ENCODE assay signal across 17 cellular contexts in the genomic region with DNA sequence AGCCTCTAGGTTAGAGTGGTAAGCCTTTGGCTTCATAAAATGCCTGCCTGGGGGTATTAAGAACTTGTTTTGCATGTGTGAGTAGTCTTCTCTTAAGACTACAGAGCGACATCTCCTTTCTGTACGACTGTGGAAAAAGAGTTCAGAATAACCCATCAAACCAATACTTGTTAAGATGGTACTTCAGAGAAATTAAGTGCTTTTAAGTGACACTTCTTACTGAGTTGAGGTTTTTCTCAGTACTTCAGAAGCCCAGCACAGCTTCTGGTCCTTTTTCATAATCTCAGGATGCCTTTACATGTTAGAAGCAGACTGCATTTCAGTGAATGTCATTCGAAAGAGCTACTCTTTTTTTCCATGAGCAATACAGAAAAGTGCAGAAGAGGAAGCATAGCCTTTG. TPM values are rescaled to one million over a fixed set of nuclear protein-coding genes. Genes with fewer than 3 reads are reported as not detected.
A peak's percentile ranks its signal among the peaks of the same experiment; 100 is the strongest.
DNase-seq lines count a peak whose midpoint lies in the region; ATAC-seq and TF ChIP-seq lines count a peak whose summit lies in the region.
"Had no signal": no experiment of that assay in that cellular context is flagged by ENCODE, and none has a peak within 500 bp of the region (broad histone marks: within the 10 kb centered on the region; RNA-seq: fewer than 3 reads in every experiment).

No MANE protein-coding gene starts in this region.

- intact Hi-C loops in lower lobe of right lung (cut with DNase I): no loop called here
- intact Hi-C loops in sigmoid colon (cut with DNase I): no loop called here

- H3K4me2 ChIP-seq in hepatocyte: no peak overlapping the region

- DNase-seq in stimulated activated CD4-positive, alpha-beta T cell treated with anti-CD3 and anti-CD28 coated beads, Interleukin-4, amount 100 ng/mL, for 24 hours: peak; percentile 7
- no peak for DNase-seq in stimulated activated CD4-positive, alpha-beta T cell treated with anti-CD3 and anti-CD28 coated beads, Interleukin-2, amount 100 ng/mL, for 24 hours
- DNase-seq in activated CD4-positive, alpha-beta memory T cell treated with anti-CD3 and anti-CD28 coated beads, Interleukin-2, amount 10 ng/mL, durations not matched to agents 7 days and 5 days: no peak
- DNase-seq in lower lobe of right lung: no peak
- no peak for DNase-seq in COLO829 (ENCODE audit: low spot score)
- DNase-seq in hepatocyte (ENCODE audit: low spot score): no peak
- DNase-seq in NCI-H2029 (lab: John Stamatoyannopoulos, UW): no peak
- DNase-seq in sigmoid colon: no peak
- DNase-seq: Calu3; GDM1; NCI-H1417 treated with DMSO at 0.1 percent for 48 hours; NCI-H2227 treated with DMSO at 0.1 percent for 48 hours; stimulated activated CD4-positive, alpha-beta T cell treated with anti-CD3 and anti-CD28 coated beads, Interleukin-1b, Interleukin-23, amount 100 ng/mL, for 48 hours; substantia nigra had no signal

- H2AFZ ChIP-seq in hepatocyte: no peak overlapping the region

- H3K4me1 Mint-ChIP-seq in activated CD4-positive, alpha-beta memory T cell treated with anti-CD3 and anti-CD28 coated beads, Interleukin-2, amount 10 ng/mL, durations not matched to agents 7 days and 5 days: peaks cover 83% of the 10 kb centered on the region

- H3K27ac Mint-ChIP-seq in activated CD4-positive, alpha-beta memory T cell treated with anti-CD3 and anti-CD28 coated beads, Interleukin-2, amount 10 ng/mL, durations not matched to agents 7 days and 5 days: peak overlapping the region; percentile 82

- H3K36me3 ChIP-seq in lower lobe of right lung (peaks cover 90% of the 10 kb centered on the region), hepatocyte (replicated peaks; ENCODE audit: insufficient read depth, low read depth) (no peaks in the 10 kb centered on the region), sigmoid colon (peaks cover 23 to 89% (median 37%) of the 10 kb centered on the region in 4 donors)

- no peaks in the 10 kb centered on the region for H3K9me3 Mint-ChIP-seq in activated CD4-positive, alpha-beta memory T cell treated with anti-CD3 and anti-CD28 coated beads, Interleukin-2, amount 10 ng/mL, durations not matched to agents 7 days and 5 days

- H3K4me3 ChIP-seq in lower lobe of right lung (no peak overlapping the region), hepatocyte (no peak overlapping the region), sigmoid colon (no peak overlapping the region)
- H3K4me3 ChIP-seq: coronary artery had no signal

- no peaks in the 10 kb centered on the region for H3K9me3 ChIP-seq in lower lobe of right lung
- no peaks in the 10 kb centered on the region for H3K9me3 ChIP-seq in hepatocyte (ENCODE audit: low read depth)
- H3K9me3 ChIP-seq in sigmoid colon: no peaks in the 10 kb centered on the region

- H3K36me3 Mint-ChIP-seq in activated CD4-positive, alpha-beta memory T cell treated with anti-CD3 and anti-CD28 coated beads, Interleukin-2, amount 10 ng/mL, durations not matched to agents 7 days and 5 days (ENCODE audit: low read depth): peaks cover 89% of the 10 kb centered on the region

- H3K27ac ChIP-seq in lower lobe of right lung: no peak overlapping the region
- no peak overlapping the region for H3K27ac ChIP-seq in hepatocyte
- H3K27ac ChIP-seq in sigmoid colon: no peak overlapping the region
- H3K27ac ChIP-seq: coronary artery had no signal

- no peaks in the 10 kb centered on the region for H4K20me1 ChIP-seq in hepatocyte (ENCODE audit: insufficient read depth, poor library complexity, severe bottlenecking)

- TF ChIP-seq CTCF in lower lobe of right lung (IDR thresholded peaks at IDR 0.05) (no peak), hepatocyte (IDR thresholded peaks at IDR 0.05; ENCODE audit: poor library complexity) (no peak), sigmoid colon (IDR thresholded peaks at IDR 0.05) (no peak)

- H3K4me1 ChIP-seq in lower lobe of right lung: peaks cover 9% of the 10 kb centered on the region
- H3K4me1 ChIP-seq in hepatocyte (ENCODE audit: insufficient read depth): peaks cover 14% of the 10 kb centered on the region
- H3K4me1 ChIP-seq in sigmoid colon: peaks cover 0 to 29% (median 6%) of the 10 kb centered on the region in 4 donors

- POLR2A ChIA-PET in activated CD4-positive, alpha-beta memory T cell treated with anti-CD3 and anti-CD28 coated beads, Interleukin-2, amount 10 ng/mL, durations not matched to agents 7 days and 5 days (lab: Charles Lee): interaction anchor here (1.1 to 3.8 kb wide), 6 partner anchors 11 to 169 kb away, joined by 3 to 29 read pairs (median 4); a partner anchor contains a TSS

- peak; percentile 53 to 79 for ATAC-seq in lower lobe of right lung
- ATAC-seq: sciatic nerve had no signal

- WGBS in hepatocyte (ENCODE audit: low lambda C conversion rate, missing lambda C conversion rate): 85% methylated on average over 3 of the region's 3 CpGs
- WGBS in sigmoid colon, 2 donors: 62 to 89% methylated on average over 3 of the region's 3 CpGs

- H3K27me3 ChIP-seq in lower lobe of right lung (ENCODE audit: low read depth) (no peaks in the 10 kb centered on the region), hepatocyte (no peaks in the 10 kb centered on the region), sigmoid colon (no peaks in the 10 kb centered on the region)

- H3K4me3 Mint-ChIP-seq in activated CD4-positive, alpha-beta memory T cell treated with anti-CD3 and anti-CD28 coated beads, Interleukin-2, amount 10 ng/mL, durations not matched to agents 7 days and 5 days: peak overlapping the region; percentile 1

- TF ChIP-seq POLR2A in sigmoid colon (IDR thresholded peaks at IDR 0.05): no peak

- peaks cover 97% of the 10 kb centered on the region for H3K79me2 ChIP-seq in hepatocyte

- CTCF ChIA-PET in activated CD4-positive, alpha-beta memory T cell treated with anti-CD3 and anti-CD28 coated beads, Interleukin-2, amount 10 ng/mL, durations not matched to agents 7 days and 5 days (lab: Charles Lee): interaction anchor here (0.9 to 3.2 kb wide), 6 partner anchors 10 to 137 kb away, joined by 3 to 30 read pairs (median 3); a partner anchor contains a TSS

- TF ChIP-seq EP300 in sigmoid colon (IDR thresholded peaks at IDR 0.05): no peak

- no peaks in the 10 kb centered on the region for H3K27me3 Mint-ChIP-seq in activated CD4-positive, alpha-beta memory T cell treated with anti-CD3 and anti-CD28 coated beads, Interleukin-2, amount 10 ng/mL, durations not matched to agents 7 days and 5 days

- H3K9me2 ChIP-seq in hepatocyte (replicated peaks; ENCODE audit: insufficient read depth): no peaks in the 10 kb centered on the region

RNA-seq across cellular contexts. Expression of a gene that starts 10.8 kb away (rescaled TPM):
- total RNA-seq in activated CD4-positive, alpha-beta memory T cell treated with anti-CD3 and anti-CD28 coated beads, Interleukin-2, amount 10 ng/mL, durations not matched to agents 7 days and 5 days: 100 to 1,000 TPM; 296 to 302 TPM
- total RNA-seq in lower lobe of right lung (155 TPM), hepatocyte (191 and 208 TPM in 2 replicates), sigmoid colon (100 to 1,000 TPM in 3 of 4 donors, 10 to 100 TPM in 1; 92.5 to 152 (median 137) TPM)
- polyA plus RNA-seq in hepatocyte (157 and 181 TPM in 2 replicates), sigmoid colon (100 to 1,000 TPM in 1 of 3 donors, 10 to 100 TPM in 2; 70.3 to 111 (median 86.0) TPM)

RNA-seq across cellular contexts. Expression of a gene that starts 38.3 kb away (rescaled TPM):
- total RNA-seq in activated CD4-positive, alpha-beta memory T cell treated with anti-CD3 and anti-CD28 coated beads, Interleukin-2, amount 10 ng/mL, durations not matched to agents 7 days and 5 days: 1 to 10 TPM; 2.3 to 3.5 TPM
- total RNA-seq in lower lobe of right lung (1.2 TPM), hepatocyte (1.1 and 1.8 TPM in 2 replicates), sigmoid colon (1 to 10 TPM in 2 of 4 donors, under 1 TPM in 1, not detected in 1; 0.82 to 1.4 (median 1.1) TPM)
- polyA plus RNA-seq in hepatocyte (0.91 and 0.97 TPM in 2 replicates), sigmoid colon (under 1 TPM in 1 of 3 donors, not detected in 2; 0.80 TPM)
- polyA plus RNA-seq: endothelial cell of umbilical vein had no signal

RNA-seq across cellular contexts. Expression of a gene that starts 38.4 kb away (rescaled TPM):
- 10 to 100 TPM; 32.5 to 34.7 TPM for total RNA-seq in activated CD4-positive, alpha-beta memory T cell treated with anti-CD3 and anti-CD28 coated beads, Interleukin-2, amount 10 ng/mL, durations not matched to agents 7 days and 5 days
- 18.5 TPM for total RNA-seq in lower lobe of right lung
- total RNA-seq in hepatocyte: 24.6 and 32.4 TPM in 2 replicates
- polyA plus RNA-seq in hepatocyte: 13.8 and 17.4 TPM in 2 replicates
- 10 to 100 TPM in 2 of 4 donors, 1 to 10 TPM in 2; 5.0 to 13.9 (median 10.3) TPM for total RNA-seq in sigmoid colon
- 10 to 100 TPM; 15.6 to 25.9 (median 16.8) TPM for polyA plus RNA-seq in sigmoid colon
